In the genomic region with DNA sequence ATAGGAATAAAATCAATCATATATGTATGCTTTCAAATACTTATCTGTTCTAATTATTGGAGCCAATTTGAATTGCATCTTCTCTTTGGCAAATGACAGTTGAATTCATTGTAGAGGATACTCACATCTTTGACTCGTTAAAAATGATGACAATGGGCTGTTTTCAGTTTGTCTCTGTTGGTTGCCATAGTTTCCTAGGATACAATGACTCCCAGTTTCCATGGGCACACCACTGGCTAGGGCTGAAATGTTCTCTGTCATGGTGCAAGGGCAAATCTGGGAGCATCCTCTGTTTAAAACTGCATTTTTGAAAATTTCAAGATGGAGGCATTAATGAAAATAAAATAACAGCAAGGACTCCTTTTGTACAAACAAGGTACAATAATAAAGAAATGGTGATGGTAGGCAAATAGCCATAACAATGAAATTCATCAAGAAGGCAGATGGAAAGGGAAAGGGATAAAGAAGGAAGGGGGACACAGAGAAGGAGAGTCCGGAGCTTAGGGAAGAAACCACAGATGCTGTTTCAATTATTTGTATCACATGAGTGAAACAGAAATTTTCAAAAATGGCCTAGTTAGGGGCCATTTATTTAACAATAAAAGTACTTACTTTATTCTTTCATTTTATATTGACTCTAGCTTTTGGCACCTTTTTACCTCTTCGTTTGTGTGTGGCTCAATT, we compare ENCODE assay signal across 20 cellular contexts.
A peak's percentile ranks its signal among the peaks of the same experiment; 100 is the strongest.
DNase-seq lines count a peak whose midpoint lies in the region; ATAC-seq and TF ChIP-seq lines count a peak whose summit lies in the region.
"Had no signal": no experiment of that assay in that cellular context is flagged by ENCODE, and none has a peak within 500 bp of the region (broad histone marks: within the 10 kb centered on the region; RNA-seq: fewer than 3 reads in every experiment).

No MANE protein-coding gene starts in this region.

- no peaks in the 10 kb centered on the region for H3K27me3 ChIP-seq in GM23248 (replicated peaks; ENCODE audit: insufficient read depth)

- in situ Hi-C loops in GM23248 (cut with MboI) = no loop called here

- H3K4me1 ChIP-seq in GM23248 (ENCODE audit: insufficient read depth) = no peaks in the 10 kb centered on the region

- no peaks in the 10 kb centered on the region for H3K9me3 Mint-ChIP-seq in neural crest cell
- H3K9me3 Mint-ChIP-seq: activated T-helper 17 cell treated with anti-CD3 and anti-CD28 coated beads, Interleukin-2, amount 50 U/mL, for 72 hours; CD4-positive, alpha-beta T cell; memory B cell; T-helper 2 cell treated with Interferon-gamma antibody and Interleukin-4, amounts not matched to agents 5 μg/mL and 100 μg/mL, for 36 hours had no signal

- H3K36me3 Mint-ChIP-seq in neural crest cell (ENCODE audit: low read depth) = no peaks in the 10 kb centered on the region
- H3K36me3 Mint-ChIP-seq: immature natural killer cell, memory B cell had no signal

- H3K9me2 ChIP-seq in GM23248 (ENCODE audit: insufficient read depth) = no peaks in the 10 kb centered on the region

- H3K4me1 Mint-ChIP-seq in neural crest cell = peaks cover 22% of the 10 kb centered on the region
- H3K4me1 Mint-ChIP-seq: activated T-helper 17 cell treated with anti-CD3 and anti-CD28 coated beads, Interleukin-2, amount 50 U/mL, for 72 hours; immature natural killer cell; memory B cell had no signal

- H3K27me3 Mint-ChIP-seq in neural crest cell (ENCODE audit: low read depth) = no peaks in the 10 kb centered on the region
- H3K27me3 Mint-ChIP-seq: activated T-helper 17 cell treated with anti-CD3 and anti-CD28 coated beads, Interleukin-2, amount 50 U/mL, for 72 hours; CD4-positive, alpha-beta T cell had no signal

- no peak overlapping the region for H2AFZ ChIP-seq in GM23248

- no peak overlapping the region for H3K4me2 ChIP-seq in GM23248 (ENCODE audit: unreplicated experiment)

- no peak for TF ChIP-seq CTCF in neural crest cell (conservative IDR thresholded peaks at IDR 0.05)

- no peaks in the 10 kb centered on the region for H3K9me3 ChIP-seq in GM23248 (ENCODE audit: low read depth)

- H3K9ac ChIP-seq in GM23248 = no peak overlapping the region

- no peaks in the 10 kb centered on the region for H4K20me1 ChIP-seq in GM23248 (ENCODE audit: insufficient read depth)

- no peaks in the 10 kb centered on the region for H3K79me2 ChIP-seq in GM23248 (ENCODE audit: insufficient read depth)

- peak overlapping the region; percentile 94 for H3K27ac Mint-ChIP-seq in neural crest cell (ENCODE audit: unreplicated experiment)
- H3K27ac Mint-ChIP-seq: activated T-helper 17 cell treated with anti-CD3 and anti-CD28 coated beads, Interleukin-2, amount 50 U/mL, for 72 hours; CD4-positive, alpha-beta T cell; immature natural killer cell; memory B cell; T-helper 2 cell treated with Interferon-gamma antibody and Interleukin-4, amounts not matched to agents 5 μg/mL and 100 μg/mL, for 36 hours had no signal

- H3K27ac ChIP-seq in GM23248 = no peak overlapping the region

- no peaks in the 10 kb centered on the region for H3F3A ChIP-seq in GM23248 (ENCODE audit: insufficient read depth)

- DNase-seq in GM23248 (peak; percentile 1), NCI-H748 (lab: John Stamatoyannopoulos, UW; ENCODE audit: unreplicated experiment) (peak; percentile 96), globus pallidus (ENCODE audit: low spot score) (peak; percentile 90), neural crest cell (ENCODE audit: low read depth, low spot score) (peak; percentile 12), dedifferentiated amniotic fluid mesenchymal stem cell (ENCODE audit: extremely low spot score) (no peak)
- no peak for DNase-seq in stimulated activated naive CD8-positive, alpha-beta T cell treated with anti-CD3 and anti-CD28 coated beads, Interleukin-15, Interleukin-2, amounts not matched to agents 100 U/mL and 50 U/mL, for 24 hours
- DNase-seq: activated CD4-positive, CD25-positive, alpha-beta regulatory T cell treated with anti-CD3 and anti-CD28 coated beads, Interleukin-2, amount 50 U/mL, for 72 hours; CD4-positive, alpha-beta T cell; central memory CD4-positive, alpha-beta T cell; immature natural killer cell; NCI-H1694 treated with DMSO at 0.1 percent for 48 hours; NCI-H510A; occipital lobe; OCI-M1; stimulated activated CD4-positive, alpha-beta T cell treated with anti-CD3 and anti-CD28 coated beads, Interleukin-2, amount 100 ng/mL, for 24 hours had no signal

- H3K4me3 Mint-ChIP-seq in neural crest cell = peak overlapping the region; percentile 74
- H3K4me3 Mint-ChIP-seq: activated T-helper 17 cell treated with anti-CD3 and anti-CD28 coated beads, Interleukin-2, amount 50 U/mL, for 72 hours; CD4-positive, alpha-beta T cell; immature natural killer cell; memory B cell; T-helper 2 cell treated with Interferon-gamma antibody and Interleukin-4, amounts not matched to agents 5 μg/mL and 100 μg/mL, for 36 hours had no signal

- WGBS in GM23248 (ENCODE audit: low coverage in 1 of 2, low lambda C conversion rate in 2 of 2, missing lambda C conversion rate in 2 of 2), 2 experiments = 6 to 15% methylated on average over 3 of the region's 3 CpGs

- no peaks in the 10 kb centered on the region for H3K36me3 ChIP-seq in GM23248 (ENCODE audit: low read depth)

- ATAC-seq in HG03159 (IDR thresholded peaks at IDR 0.05; ENCODE audit: unreplicated experiment) (no peak), GM18517 (IDR thresholded peaks at IDR 0.05; ENCODE audit: unreplicated experiment) (no peak)
- no peak for ATAC-seq in stimulated activated naive CD8-positive, alpha-beta T cell treated with anti-CD3 and anti-CD28 coated beads, Interleukin-15, Interleukin-2, amounts not matched to agents 100 U/mL and 50 U/mL, for 24 hours
- ATAC-seq: activated T-helper 17 cell treated with anti-CD3 and anti-CD28 coated beads, Interleukin-2, amount 50 U/mL, for 72 hours had no signal

- no peak overlapping the region for H3K4me3 ChIP-seq in GM23248

Comparison
In these comparisons a context has a peak if more than half of its experiments do, and no peak if none do; other contexts are left out.
1. DNase-seq: peak in GM23248 (single experiment), NCI-H748 (single experiment), globus pallidus (single experiment) and neural crest cell (single experiment); none in stimulated activated naive CD8-positive, alpha-beta T cell treated with anti-CD3 and anti-CD28 coated beads, Interleukin-15, Interleukin-2, amounts not matched to agents 100 U/mL and 50 U/mL, for 24 hours (single experiment) and dedifferentiated amniotic fluid mesenchymal stem cell (single experiment).